8 cellular contexts compared by ENCODE assay signal in genomic region chr12:69879007-69879960, GRCh38. TPM values are rescaled to one million over a fixed set of nuclear protein-coding genes. Genes with fewer than 3 reads are reported as not detected.
DNase-seq lines count a peak whose midpoint lies in the region; ATAC-seq and TF ChIP-seq lines count a peak whose summit lies in the region.

No MANE protein-coding gene starts in this region.

- H3K4me3 ChIP-seq in choroid plexus epithelial cell (ENCODE audit: low read depth, low read length) (peak overlapping the region; percentile 19), lower lobe of right lung (peak overlapping the region; percentile 9)

- TF ChIP-seq CTCF in choroid plexus epithelial cell (conservative IDR thresholded peaks at IDR 0.05; ENCODE audit: low read depth, low read length) (peak; percentile 98), lower lobe of right lung (IDR thresholded peaks at IDR 0.05) (peak; percentile 93)

- no peaks in the 10 kb centered on the region for H3K27me3 ChIP-seq in lower lobe of right lung (ENCODE audit: low read depth)

- peaks cover 8% of the 10 kb centered on the region for H3K4me1 ChIP-seq in lower lobe of right lung

- intact Hi-C loops in lower lobe of right lung (cut with DNase I), result no loop called here

- no peaks in the 10 kb centered on the region for H3K36me3 ChIP-seq in lower lobe of right lung

- peak; percentile 94 for ATAC-seq in GM19023 (IDR thresholded peaks at IDR 0.05; ENCODE audit: unreplicated experiment)
- ATAC-seq in HG03139 (IDR thresholded peaks at IDR 0.05; ENCODE audit: unreplicated experiment), result peak; percentile 81
- peak; percentile 94 to 96 for ATAC-seq in lower lobe of right lung

- DNase-seq in Ammon's horn (ENCODE audit: low spot score), result peak; percentile 90
- peak; percentile 89 for DNase-seq in NCI-H2227 treated with DMSO at 0.1 percent for 48 hours (lab: John Stamatoyannopoulos, UW)
- peak; percentile 60 for DNase-seq in activated CD4-positive, CD25-positive, alpha-beta regulatory T cell treated with anti-CD3 and anti-CD28 coated beads, Interleukin-2, amount 50 U/mL, for 72 hours
- DNase-seq in choroid plexus epithelial cell (ENCODE audit: low read depth), result peak; percentile 87
- peak; percentile 68 for DNase-seq in lower lobe of right lung
- peak; percentile 23 to 62 (median 37) for DNase-seq in stimulated activated CD4-positive, alpha-beta T cell treated with anti-CD3 and anti-CD28 coated beads, TNF-alpha, amount 100 ng/mL, for 24 hours (ENCODE audit: low read depth in 3 of 3)

- H3K27ac ChIP-seq in lower lobe of right lung, result no peak overlapping the region

- H3K9me3 ChIP-seq in lower lobe of right lung, result no peaks in the 10 kb centered on the region

RNA-seq across cellular contexts. Expression of gene MYRFL, which starts 54.3 kb away (rescaled TPM):
- total RNA-seq in lower lobe of right lung, result not detected

Comparison
In these comparisons a context has a peak if more than half of its experiments do, and no peak if none do; other contexts are left out.
1. DNase-seq: peak in every context shown above with its lines; median percentile 90 in Ammon's horn; 89 in NCI-H2227 treated with DMSO at 0.1 percent for 48 hours; 87 in choroid plexus epithelial cell; 68 in lower lobe of right lung; 60 in activated CD4-positive, CD25-positive, alpha-beta regulatory T cell treated with anti-CD3 and anti-CD28 coated beads, Interleukin-2, amount 50 U/mL, for 72 hours; 37 in stimulated activated CD4-positive, alpha-beta T cell treated with anti-CD3 and anti-CD28 coated beads, TNF-alpha, amount 100 ng/mL, for 24 hours.